ENCODE assay signal across 8 cellular contexts in the genomic region with DNA sequence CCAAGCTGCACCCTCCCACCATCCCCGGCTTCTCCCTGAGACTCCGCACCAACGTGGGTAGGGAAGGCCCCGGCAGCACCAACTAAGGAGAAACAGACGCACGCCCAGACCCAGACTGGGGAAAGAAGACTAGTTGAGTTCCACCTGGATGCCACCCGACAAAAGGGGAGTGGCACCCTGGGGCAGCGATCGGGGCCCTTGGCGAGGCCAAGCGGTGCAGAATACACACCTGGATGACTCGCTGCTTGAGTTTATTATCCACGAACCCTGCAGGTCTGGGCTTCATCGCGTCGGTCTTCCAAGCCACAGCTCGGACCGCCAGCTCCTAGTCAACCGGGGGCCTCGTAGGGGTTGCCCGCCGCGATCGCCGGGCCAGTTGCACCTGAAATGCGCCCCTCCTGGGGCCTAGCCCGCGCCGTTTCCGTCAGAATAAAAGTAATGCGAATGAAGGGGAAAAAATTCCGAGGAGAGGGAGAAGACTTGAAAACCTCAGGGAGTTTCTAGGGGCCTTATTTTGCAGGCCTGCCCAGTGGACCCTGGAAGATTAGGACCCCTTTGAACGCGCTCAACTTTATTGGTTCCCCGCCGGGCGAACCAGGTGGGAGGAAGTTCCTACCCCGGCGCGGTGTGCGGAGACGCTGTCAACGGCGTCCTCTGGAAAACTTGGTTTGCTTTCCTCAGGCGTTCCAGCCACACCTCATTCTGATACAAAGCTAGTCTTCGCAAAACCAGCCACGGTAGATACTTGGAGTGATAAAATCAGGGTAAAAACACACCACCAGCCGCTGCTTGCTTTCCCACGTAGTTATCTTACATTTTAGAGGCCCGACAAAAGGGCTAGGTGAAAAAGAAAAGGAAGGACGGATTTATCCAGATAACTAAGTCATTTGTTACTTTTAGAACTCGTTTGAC. TPM values are rescaled to one million over a fixed set of nuclear protein-coding genes. Genes with fewer than 3 reads are reported as not detected.
A peak's percentile ranks its signal among the peaks of the same experiment; 100 is the strongest.
DNase-seq lines count a peak whose midpoint lies in the region; ATAC-seq and TF ChIP-seq lines count a peak whose summit lies in the region.

TSS of gene NVL (minus strand) at position 331 of the 912 bp plus-strand sequence. CDS start at position 286, 45 bp downstream.

- peak within 1 kb of the TSS; percentile 83 to 92 for H3K27ac ChIP-seq in prostate gland

- intact Hi-C loops in left ventricle myocardium superior (cut with micrococcal nuclease) (loop anchor here (5.0 kb wide), 1 partner anchor 218 kb away; the partner anchor contains the start of gene FBXO28), prostate gland (cut with DNase I) (loop anchor here (10.0 kb wide), 1 partner anchor 145 kb away; the partner anchor contains the start of gene DEGS1)

- ATAC-seq in GM18502 (IDR thresholded peaks at IDR 0.05; ENCODE audit: poor library complexity, unreplicated experiment) (peak; percentile 74), HG02943 (IDR thresholded peaks at IDR 0.05; ENCODE audit: low read depth, unreplicated experiment) (peak; percentile 74), left ventricle myocardium superior (peak; percentile 99)

- H3K9me3 ChIP-seq in prostate gland = no peaks in the 10 kb centered on the region

- TF ChIP-seq POLR2A in prostate gland (IDR thresholded peaks at IDR 0.05) = peak; percentile 20

- H3K27me3 ChIP-seq in prostate gland (replicated peaks; ENCODE audit: insufficient read depth) = no peaks in the 10 kb centered on the region

- H3K4me1 ChIP-seq in prostate gland (replicated peaks) = peaks cover 10% of the 10 kb centered on the region

- no peaks in the 10 kb centered on the region for H3K36me3 ChIP-seq in prostate gland

- peak within 1 kb of the TSS; percentile 68 to 76 for H3K4me3 ChIP-seq in prostate gland

- peak in 3 of 4 experiments; percentile 8 to 20 (median 10) for TF ChIP-seq CTCF in prostate gland (IDR thresholded peaks at IDR 0.05)

- DNase-seq in NCI-H187 treated with DMSO at 0.1 percent for 48 hours (lab: John Stamatoyannopoulos, UW) (peak; percentile 15), T-helper 2 cell (peak; percentile 54 to 91 (median 71)), amygdala (lab: John Stamatoyannopoulos, UW) (peak; percentile 20 to 95 (median 80)), left ventricle myocardium superior (peak; percentile 88), prostate gland (ENCODE audit: low spot score) (peak; percentile 89), ureter (ENCODE audit: low spot score) (peak; percentile 87)

- under 1% methylated on average over 52 of the region's 52 CpGs for WGBS in prostate gland

RNA-seq across cellular contexts. Expression of gene NVL, which starts in this region (rescaled TPM):
- total RNA-seq in left ventricle myocardium superior (9.5 TPM), prostate gland (10 to 100 TPM; 23.9 to 29.7 TPM), ureter (35.7 TPM)

Comparison
In these comparisons a context has a peak if more than half of its experiments do, and no peak if none do; other contexts are left out.
1. Peak in every context shown above with its lines: DNase-seq, ATAC-seq, H3K4me3 ChIP-seq and H3K27ac ChIP-seq.
2. DNase-seq: peak in every context shown above with its lines; median percentile 89 in prostate gland; 88 in left ventricle myocardium superior; 87 in ureter; 80 in amygdala; 71 in T-helper 2 cell; 15 in NCI-H187 treated with DMSO at 0.1 percent for 48 hours.